ENCODE assay signal across 8 cellular contexts in genomic region chr4:150828159-150828558, GRCh38.
DNase-seq lines count a peak whose midpoint lies in the region; ATAC-seq and TF ChIP-seq lines count a peak whose summit lies in the region.

No MANE protein-coding gene starts in this region.

- H3K27ac Mint-ChIP-seq in CD8-positive, alpha-beta T cell, result peak overlapping the region; percentile 80

- DNase-seq in CD8-positive, alpha-beta T cell, result peak; percentile 4 to 62 (median 39)
- DNase-seq in MM.1S (peak; percentile 98), SKM-1 treated with dmso at 0.1 percent for 144 hours (lab: John Stamatoyannopoulos, UW; ENCODE audit: unreplicated experiment) (no peak), ureter (ENCODE audit: low spot score) (no peak), DMS153 (lab: John Stamatoyannopoulos, UW) (no peak)
- DNase-seq in activated effector memory CD4-positive, alpha-beta T cell treated with Interleukin-2 at 50 U/mL for 16 hours, result peak; percentile 34
- DNase-seq in stimulated activated CD8-positive, alpha-beta memory T cell treated with anti-CD3 and anti-CD28 coated beads, Interleukin-7, amount 100 ng/mL, for 48 hours (ENCODE audit: extremely low read depth in 1 of 2, low read depth in 1 of 2), result peak; percentile 8 to 21

- H3K9me3 ChIP-seq in CD8-positive, alpha-beta T cell (ENCODE audit: low read length), result no peaks in the 10 kb centered on the region
- no peaks in the 10 kb centered on the region for H3K9me3 ChIP-seq in MM.1S (replicated peaks; ENCODE audit: insufficient read depth, low read length)

- CTCF ChIA-PET in CD8-positive, alpha-beta T cell (lab: Charles Lee), result interaction anchor here (0.8 to 1.3 kb wide), 5 partner anchors 9 to 39 kb away, joined by 3 to 7 read pairs (median 4); no protein-coding TSS in a partner anchor

- H4K20me1 ChIP-seq in MM.1S (ENCODE audit: insufficient read depth, low read length), result no peaks in the 10 kb centered on the region

- H3F3A ChIP-seq in MM.1S (ENCODE audit: insufficient read depth, low read length), result peaks cover 10% of the 10 kb centered on the region

- peak; percentile 91 for ATAC-seq in CD8-positive, alpha-beta T cell
- peak; percentile 95 for ATAC-seq in GM21423 (IDR thresholded peaks at IDR 0.05; ENCODE audit: unreplicated experiment)

- H3K9me3 Mint-ChIP-seq in CD8-positive, alpha-beta T cell, result no peaks in the 10 kb centered on the region

- H3K4me3 ChIP-seq in CD8-positive, alpha-beta T cell (ENCODE audit: low read depth, low read length), result no peak overlapping the region
- no peak overlapping the region; the same call in 1 of the 2 replicates for H3K4me3 ChIP-seq in MM.1S (ENCODE audit: low read length)

- H3K4me2 ChIP-seq in MM.1S (ENCODE audit: low read depth, low read length), result peak overlapping the region; percentile 42; the same call in 1 of the 2 replicates

- no peaks in the 10 kb centered on the region for H3K9me2 ChIP-seq in MM.1S (replicated peaks; ENCODE audit: insufficient read depth, low read length)

- intact Hi-C loops in CD8-positive, alpha-beta T cell (cut with DNase I, micrococcal nuclease), result no loop called here

- peak overlapping the region; percentile 43; the same call in 1 of the 2 replicates for H3K9ac ChIP-seq in MM.1S (ENCODE audit: low read length)

- no peak for TF ChIP-seq CTCF in CD8-positive, alpha-beta T cell (IDR thresholded peaks at IDR 0.05)
- TF ChIP-seq CTCF in MM.1S (IDR thresholded peaks at IDR 0.05; ENCODE audit: low read length), result peak; percentile 75

- POLR2A ChIA-PET in CD8-positive, alpha-beta T cell (lab: Charles Lee), result no interaction called here

- H3K27me3 Mint-ChIP-seq in CD8-positive, alpha-beta T cell (ENCODE audit: low read depth), result no peaks in the 10 kb centered on the region

- H3K4me3 Mint-ChIP-seq in CD8-positive, alpha-beta T cell, result peak overlapping the region; percentile 69

- H3K4me1 Mint-ChIP-seq in CD8-positive, alpha-beta T cell (ENCODE audit: low read depth), result peaks cover 48% of the 10 kb centered on the region

- no peak overlapping the region for H2AFZ ChIP-seq in MM.1S (ENCODE audit: low read length)

- H3K27me3 ChIP-seq in CD8-positive, alpha-beta T cell (ENCODE audit: insufficient read depth, low read length), result no peaks in the 10 kb centered on the region
- H3K27me3 ChIP-seq in MM.1S (replicated peaks; ENCODE audit: insufficient read depth, low read length), result no peaks in the 10 kb centered on the region

- no peaks in the 10 kb centered on the region for H3K36me3 ChIP-seq in CD8-positive, alpha-beta T cell (ENCODE audit: insufficient read depth, low read length)
- H3K36me3 ChIP-seq in MM.1S (replicated peaks; ENCODE audit: insufficient read depth, low read length), result no peaks in the 10 kb centered on the region

- H3K27ac ChIP-seq in CD8-positive, alpha-beta T cell (ENCODE audit: low read depth, low read length), result peak overlapping the region; percentile 8
- peak overlapping the region; percentile 79 for H3K27ac ChIP-seq in MM.1S (ENCODE audit: low read length)

- no peaks in the 10 kb centered on the region for H3K4me1 ChIP-seq in CD8-positive, alpha-beta T cell (ENCODE audit: insufficient read depth, low read length)
- H3K4me1 ChIP-seq in MM.1S (ENCODE audit: low read length), result peaks cover 15% of the 10 kb centered on the region

- no peaks in the 10 kb centered on the region for H3K79me2 ChIP-seq in MM.1S (ENCODE audit: low read length)

- H3K36me3 Mint-ChIP-seq in CD8-positive, alpha-beta T cell, result peaks cover 69% of the 10 kb centered on the region

Comparison
In these comparisons a context has a peak if more than half of its experiments do, and no peak if none do; other contexts are left out.
1. DNase-seq: peak in CD8-positive, alpha-beta T cell (7 of 7), MM.1S (single experiment), activated effector memory CD4-positive, alpha-beta T cell treated with Interleukin-2 at 50 U/mL for 16 hours (single experiment) and stimulated activated CD8-positive, alpha-beta memory T cell treated with anti-CD3 and anti-CD28 coated beads, Interleukin-7, amount 100 ng/mL, for 48 hours (2 of 2); none in SKM-1 treated with dmso at 0.1 percent for 144 hours (single experiment), ureter (single experiment) and DMS153 (single experiment).